ENCODE assay signal across 11 cellular contexts in the genomic region with DNA sequence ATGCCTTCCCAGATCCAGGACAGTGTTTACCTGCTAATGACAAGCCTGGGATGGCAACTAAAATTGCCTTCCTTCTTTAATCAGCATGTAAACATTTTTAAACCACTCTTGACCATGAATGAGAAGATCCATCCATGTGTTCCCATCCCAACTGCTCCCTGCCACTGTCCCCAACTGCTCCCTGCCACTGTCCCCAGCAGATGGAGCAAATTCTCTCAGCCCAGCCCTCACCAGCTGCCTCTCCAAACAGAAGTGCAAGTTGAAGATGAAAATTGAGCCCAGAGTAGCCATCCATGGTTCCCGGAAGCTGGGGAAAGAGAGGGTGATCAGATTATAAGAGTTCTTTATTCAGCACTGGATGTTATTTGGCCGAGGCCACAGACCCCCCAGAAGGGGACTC.
DNase-seq lines count a peak whose midpoint lies in the region; ATAC-seq lines count a peak whose summit lies in the region.
"Had no signal": no experiment of that assay in that cellular context is flagged by ENCODE, and none has a peak within 500 bp of the region (broad histone marks: within the 10 kb centered on the region; RNA-seq: fewer than 3 reads in every experiment).

No MANE protein-coding gene starts in this region.

- intact Hi-C loops in naive thymus-derived CD4-positive, alpha-beta T cell (cut with micrococcal nuclease), result no loop called here

- ATAC-seq in activated naive CD4-positive, alpha-beta T cell treated with anti-CD3 and anti-CD28 coated beads, Interleukin-2, amount 50 U/mL, for 72 hours, result no peak
- no peak for ATAC-seq in naive thymus-derived CD4-positive, alpha-beta T cell
- ATAC-seq: Panc1 had no signal

- no peaks in the 10 kb centered on the region for H3K4me1 Mint-ChIP-seq in naive thymus-derived CD4-positive, alpha-beta T cell
- H3K4me1 Mint-ChIP-seq: B cell; CD4-positive, CD25-positive, alpha-beta regulatory T cell had no signal

- no peak overlapping the region for H3K4me3 Mint-ChIP-seq in naive thymus-derived CD4-positive, alpha-beta T cell
- H3K4me3 Mint-ChIP-seq: B cell; CD4-positive, CD25-positive, alpha-beta regulatory T cell had no signal

- POLR2A ChIA-PET in naive thymus-derived CD4-positive, alpha-beta T cell (lab: Charles Lee), result no interaction called here

- DNase-seq in NCI-H1105 (lab: John Stamatoyannopoulos, UW) (peak; percentile 2), NCI-H2029 (lab: John Stamatoyannopoulos, UW) (peak; percentile 41), NCI-H69 (lab: John Stamatoyannopoulos, UW) (peak; percentile 22), globus pallidus (ENCODE audit: low spot score) (peak; percentile 3), DMS53 treated with DMSO at 0.1 percent for 48 hours (lab: John Stamatoyannopoulos, UW; ENCODE audit: unreplicated experiment) (no peak)
- DNase-seq in activated naive CD4-positive, alpha-beta T cell treated with anti-CD3 and anti-CD28 coated beads, Interleukin-2, amount 50 U/mL, for 72 hours (ENCODE audit: low spot score in 2 of 2), result no peak
- DNase-seq in naive thymus-derived CD4-positive, alpha-beta T cell, result no peak
- DNase-seq: CD4-positive, CD25-positive, alpha-beta regulatory T cell; NCI-H2171 had no signal

- H3K27ac ChIP-seq in naive thymus-derived CD4-positive, alpha-beta T cell (ENCODE audit: low read depth, low read length), result no peak overlapping the region

- peaks cover 5 to 8% of the 10 kb centered on the region in 2 donors for H3K9me3 Mint-ChIP-seq in activated naive CD4-positive, alpha-beta T cell treated with anti-CD3 and anti-CD28 coated beads, Interleukin-2, amount 50 U/mL, for 72 hours
- H3K9me3 Mint-ChIP-seq in naive thymus-derived CD4-positive, alpha-beta T cell, result peaks cover 0 to 9% (median 1%) of the 10 kb centered on the region in 11 donors

- H3K4me1 ChIP-seq in naive thymus-derived CD4-positive, alpha-beta T cell (ENCODE audit: control insufficient read depth in 2 of 2, insufficient read depth in 2 of 2, low read length in 2 of 2), result peaks cover 0 to 18% of the 10 kb centered on the region in 2 donors

- H3K27me3 Mint-ChIP-seq in naive thymus-derived CD4-positive, alpha-beta T cell, result no peaks in the 10 kb centered on the region
- H3K27me3 Mint-ChIP-seq: B cell; CD4-positive, CD25-positive, alpha-beta regulatory T cell had no signal

- H3K9me3 ChIP-seq in naive thymus-derived CD4-positive, alpha-beta T cell (ENCODE audit: control insufficient read depth in 2 of 3, low read length in 3 of 3), result no peaks in the 10 kb centered on the region

- CTCF ChIA-PET in naive thymus-derived CD4-positive, alpha-beta T cell (lab: Charles Lee), result no interaction called here

- H3K36me3 ChIP-seq in naive thymus-derived CD4-positive, alpha-beta T cell (ENCODE audit: control insufficient read depth in 2 of 3, insufficient read depth in 3 of 3, low read length in 3 of 3), result no peaks in the 10 kb centered on the region

- no peaks in the 10 kb centered on the region for H3K27me3 ChIP-seq in naive thymus-derived CD4-positive, alpha-beta T cell (ENCODE audit: control insufficient read depth in 2 of 2, insufficient read depth in 2 of 2, low read length in 2 of 2)

- H3K27ac Mint-ChIP-seq in activated naive CD4-positive, alpha-beta T cell treated with anti-CD3 and anti-CD28 coated beads, Interleukin-2, amount 50 U/mL, for 72 hours, result no peak overlapping the region
- H3K27ac Mint-ChIP-seq in naive thymus-derived CD4-positive, alpha-beta T cell, result no peak overlapping the region
- H3K27ac Mint-ChIP-seq: B cell; CD4-positive, CD25-positive, alpha-beta regulatory T cell had no signal

- H3K4me3 ChIP-seq in naive thymus-derived CD4-positive, alpha-beta T cell (ENCODE audit: low read length), result no peak overlapping the region

- H3K36me3 Mint-ChIP-seq in activated naive CD4-positive, alpha-beta T cell treated with anti-CD3 and anti-CD28 coated beads, Interleukin-2, amount 50 U/mL, for 72 hours, result peaks cover 0 to 6% of the 10 kb centered on the region in 2 donors
- H3K36me3 Mint-ChIP-seq in naive thymus-derived CD4-positive, alpha-beta T cell, result peaks cover 0 to 3% (median 0%) of the 10 kb centered on the region in 5 donors
- H3K36me3 Mint-ChIP-seq: CD4-positive, CD25-positive, alpha-beta regulatory T cell had no signal

Comparison
In these comparisons a context has a peak if more than half of its experiments do, and no peak if none do; other contexts are left out.
1. DNase-seq: peak in NCI-H1105 (single experiment), NCI-H2029 (single experiment), NCI-H69 (single experiment) and globus pallidus (single experiment); none in activated naive CD4-positive, alpha-beta T cell treated with anti-CD3 and anti-CD28 coated beads, Interleukin-2, amount 50 U/mL, for 72 hours (0 of 2), DMS53 treated with DMSO at 0.1 percent for 48 hours (single experiment) and naive thymus-derived CD4-positive, alpha-beta T cell (0 of 9).